ENCODE assay signal across 8 cellular contexts in the genomic region with DNA sequence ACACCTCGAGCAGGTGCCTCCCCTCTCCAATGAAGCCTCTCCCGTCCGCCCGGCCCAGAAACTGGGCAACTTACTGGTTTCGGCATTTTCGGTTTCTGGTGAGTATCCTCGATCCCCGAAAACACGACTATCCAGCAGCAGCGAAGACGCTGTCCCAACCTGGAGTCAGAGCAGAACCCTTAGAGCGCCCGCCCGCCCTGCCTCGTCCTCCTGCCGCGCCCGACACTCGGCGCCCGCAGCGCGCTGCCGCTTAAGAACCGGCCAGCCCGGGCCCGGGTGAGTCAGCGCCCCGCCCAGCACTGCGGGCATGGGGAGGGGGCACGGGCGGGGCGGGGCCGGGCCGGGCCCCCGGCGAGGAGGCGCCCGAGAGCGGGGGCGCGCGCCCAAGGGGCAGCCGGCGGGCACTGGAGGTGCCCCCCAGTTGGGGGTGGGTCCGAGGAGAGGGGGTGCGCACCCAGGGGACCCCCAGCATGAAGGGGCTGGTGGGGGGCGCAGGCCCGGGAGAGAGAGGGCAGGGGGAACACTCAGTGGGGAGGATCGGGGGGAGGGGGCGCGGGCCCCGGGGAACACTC. TPM values are rescaled to one million over a fixed set of nuclear protein-coding genes. Genes with fewer than 3 reads are reported as not detected.
A peak's percentile ranks its signal among the peaks of the same experiment; 100 is the strongest.
DNase-seq lines count a peak whose midpoint lies in the region; ATAC-seq and TF ChIP-seq lines count a peak whose summit lies in the region.

No MANE protein-coding gene starts in this region.

- H3K79me2 ChIP-seq in OCI-LY1 (ENCODE audit: insufficient read depth, low read length), result peaks cover 50% of the 10 kb centered on the region

- WGBS in esophagus, 2 donors, result 1% methylated on average over 48 to 53 of the region's 53 CpGs

- H3K27ac Mint-ChIP-seq in stimulated activated memory B cell treated with anti-CD40 and anti-IgM and Interleukin-4, amounts not matched to agents 10 μg/mL and 1 μg/mL and 100 μg/mL, for 72 hours, result peak overlapping the region; percentile 95

- H3K4me3 ChIP-seq in AG10803 (ENCODE audit: low read length) (peak overlapping the region; percentile 87), OCI-LY1 (ENCODE audit: low read depth, low read length, poor library complexity, severe bottlenecking) (peak overlapping the region; percentile 81), esophagus (ENCODE audit: low read depth in 1 of 2, low read length in 2 of 2) (peak overlapping the region; percentile 79 to 87)

- H3K36me3 ChIP-seq in OCI-LY1 (ENCODE audit: insufficient read depth, low read length) (peaks cover 48% of the 10 kb centered on the region), esophagus (ENCODE audit: control insufficient read depth in 2 of 2, insufficient read depth in 2 of 2, low read length in 1 of 2) (peaks cover 0 to 7% of the 10 kb centered on the region in 2 donors)

- peaks cover 50% of the 10 kb centered on the region for H3K36me3 Mint-ChIP-seq in stimulated activated memory B cell treated with anti-CD40 and anti-IgM and Interleukin-4, amounts not matched to agents 10 μg/mL and 1 μg/mL and 100 μg/mL, for 72 hours

- H3K9ac ChIP-seq in OCI-LY1 (ENCODE audit: low read length), result peak overlapping the region; percentile 90

- H3K4me1 Mint-ChIP-seq in stimulated activated memory B cell treated with anti-CD40 and anti-IgM and Interleukin-4, amounts not matched to agents 10 μg/mL and 1 μg/mL and 100 μg/mL, for 72 hours, result peaks cover 39% of the 10 kb centered on the region

- H2AFZ ChIP-seq in OCI-LY1 (ENCODE audit: low read length), result no peak overlapping the region

- H3K27me3 Mint-ChIP-seq in stimulated activated memory B cell treated with anti-CD40 and anti-IgM and Interleukin-4, amounts not matched to agents 10 μg/mL and 1 μg/mL and 100 μg/mL, for 72 hours, result no peaks in the 10 kb centered on the region

- no peaks in the 10 kb centered on the region for H4K20me1 ChIP-seq in OCI-LY1 (ENCODE audit: insufficient read depth, low read length)

- H3K9me3 ChIP-seq in OCI-LY1 (ENCODE audit: low read length), result no peaks in the 10 kb centered on the region
- H3K9me3 ChIP-seq in esophagus (ENCODE audit: control insufficient read depth in 2 of 2, insufficient read depth in 1 of 2, low read depth in 1 of 2, low read length in 1 of 2), result no peaks in the 10 kb centered on the region

- H3K9me3 Mint-ChIP-seq in stimulated activated memory B cell treated with anti-CD40 and anti-IgM and Interleukin-4, amounts not matched to agents 10 μg/mL and 1 μg/mL and 100 μg/mL, for 72 hours, result peaks cover 2% of the 10 kb centered on the region

- ATAC-seq in GM19025 (IDR thresholded peaks at IDR 0.05; ENCODE audit: low read depth, unreplicated experiment), result peak; percentile 25
- peak; percentile 35 for ATAC-seq in HG03342 (IDR thresholded peaks at IDR 0.05; ENCODE audit: unreplicated experiment)
- ATAC-seq in stimulated activated memory B cell treated with anti-CD40 and anti-IgM and Interleukin-4, amounts not matched to agents 10 μg/mL and 1 μg/mL and 100 μg/mL, for 72 hours, result peak; percentile 75

- peak overlapping the region; percentile 97 for H3K27ac ChIP-seq in OCI-LY1 (ENCODE audit: low read depth, low read length, poor library complexity, severe bottlenecking)
- peak overlapping the region; percentile 98 to 100 for H3K27ac ChIP-seq in esophagus (ENCODE audit: low read depth in 2 of 2, low read length in 1 of 2)

- H3K4me1 ChIP-seq in OCI-LY1 (ENCODE audit: insufficient read depth, low read length, severe bottlenecking) (peaks cover 44% of the 10 kb centered on the region), esophagus (ENCODE audit: control insufficient read depth in 2 of 2, insufficient read depth in 2 of 2, low read length in 1 of 2) (peaks cover 0 to 13% of the 10 kb centered on the region in 2 donors)

- H3K27me3 ChIP-seq in OCI-LY1 (ENCODE audit: insufficient read depth, low read length) (no peaks in the 10 kb centered on the region), esophagus (ENCODE audit: control insufficient read depth in 1 of 2, insufficient read depth in 2 of 2, low read length in 2 of 2) (no peaks in the 10 kb centered on the region)

- H3K4me2 ChIP-seq in OCI-LY1 (ENCODE audit: low read length), result peak overlapping the region; percentile 98

- H3K9me2 ChIP-seq in OCI-LY1 (ENCODE audit: low read depth, low read length), result no peaks in the 10 kb centered on the region

- DNase-seq in AG10803 (ENCODE audit: low read depth) (peak; percentile 77), myocyte (ENCODE audit: low read depth) (peak; percentile 84)
- peak; percentile 88 for DNase-seq in activated T-cell treated with anti-CD3 and anti-CD28 coated beads, Interleukin-2, amount 50 U/mL, for 1 hour

- peak overlapping the region; percentile 100 for H3K4me3 Mint-ChIP-seq in stimulated activated memory B cell treated with anti-CD40 and anti-IgM and Interleukin-4, amounts not matched to agents 10 μg/mL and 1 μg/mL and 100 μg/mL, for 72 hours

- H3F3A ChIP-seq in OCI-LY1 (ENCODE audit: insufficient read depth, low read length), result no peaks in the 10 kb centered on the region

- TF ChIP-seq CTCF in AG10803 (conservative IDR thresholded peaks at IDR 0.05; ENCODE audit: low read length), result no peak
- TF ChIP-seq CTCF in OCI-LY1 (IDR thresholded peaks at IDR 0.05; ENCODE audit: low read length), result no peak

RNA-seq across cellular contexts. Expression of gene EZR, which starts 1.1 kb away (rescaled TPM):
- 100 to 1,000 TPM; 211 to 257 TPM for polyA plus RNA-seq in esophagus
- 41.2 and 71.0 TPM in 2 replicates for total RNA-seq in myocyte
- polyA plus RNA-seq in myocyte (2012), result 96.7 TPM

Comparison
In these comparisons a context has a peak if more than half of its experiments do, and no peak if none do; other contexts are left out.
1. Peak in every context shown above with its lines: DNase-seq, ATAC-seq, H3K4me3 ChIP-seq and H3K27ac ChIP-seq.
2. ATAC-seq: peak in every context shown above with its lines; median percentile 75 in stimulated activated memory B cell treated with anti-CD40 and anti-IgM and Interleukin-4, amounts not matched to agents 10 μg/mL and 1 μg/mL and 100 μg/mL, for 72 hours; 35 in HG03342; 25 in GM19025.